In the genomic region with DNA sequence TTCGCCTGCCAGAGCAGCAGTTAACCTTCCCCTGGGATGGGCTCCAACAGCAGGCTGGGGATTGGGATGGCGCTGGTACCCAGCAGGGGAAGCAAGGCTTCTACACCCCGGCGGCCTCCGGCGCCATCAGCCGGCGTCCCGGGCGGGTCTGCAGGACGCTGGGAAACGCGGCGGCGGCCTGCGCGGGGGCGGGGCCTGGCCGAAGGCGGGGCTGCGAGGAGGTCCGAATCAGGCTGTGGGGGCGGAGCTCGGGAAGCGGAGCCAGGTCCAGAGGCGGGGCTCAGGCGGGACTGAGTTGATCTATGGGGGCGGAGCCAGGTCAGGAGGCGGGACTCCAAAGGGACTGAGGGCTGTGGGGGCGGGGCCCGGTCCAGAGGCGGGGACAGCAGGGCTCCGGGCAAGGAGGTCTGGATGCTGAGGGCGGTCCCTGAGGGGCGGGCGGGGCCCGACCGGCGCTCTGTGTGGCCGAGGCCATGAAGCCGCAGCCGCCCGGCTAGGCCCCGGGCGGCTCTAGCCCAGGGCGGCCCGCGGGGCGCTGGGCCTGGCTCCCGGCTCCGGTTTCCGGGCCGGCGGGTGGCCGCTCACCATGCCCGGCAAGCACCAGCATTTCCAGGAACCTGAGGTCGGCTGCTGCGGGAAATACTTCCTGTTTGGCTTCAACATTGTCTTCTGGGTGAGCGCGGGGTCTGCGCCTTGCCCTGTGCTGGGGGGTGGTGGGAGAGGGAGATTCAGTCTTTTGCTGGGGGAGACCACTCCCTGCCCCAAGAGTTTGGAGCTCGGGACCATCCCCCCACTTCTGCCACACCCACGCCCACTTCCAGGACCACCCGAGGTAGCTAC, we compare ENCODE assay signal across 8 cellular contexts. TPM values are rescaled to one million over a fixed set of nuclear protein-coding genes. Genes with fewer than 3 reads are reported as not detected.
DNase-seq lines count a peak whose midpoint lies in the region; ATAC-seq and TF ChIP-seq lines count a peak whose summit lies in the region.

A gene with protein sequence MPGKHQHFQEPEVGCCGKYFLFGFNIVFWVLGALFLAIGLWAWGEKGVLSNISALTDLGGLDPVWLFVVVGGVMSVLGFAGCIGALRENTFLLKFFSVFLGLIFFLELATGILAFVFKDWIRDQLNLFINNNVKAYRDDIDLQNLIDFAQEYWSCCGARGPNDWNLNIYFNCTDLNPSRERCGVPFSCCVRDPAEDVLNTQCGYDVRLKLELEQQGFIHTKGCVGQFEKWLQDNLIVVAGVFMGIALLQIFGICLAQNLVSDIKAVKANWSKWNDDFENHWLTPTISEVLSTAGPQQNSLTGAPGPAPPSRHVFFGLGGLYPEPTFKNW (plus strand): TSS at position 455 of the 840 bp plus-strand sequence. CDS start 132 bp downstream, at position 587.

- H3K4me1 ChIP-seq in heart right ventricle (peaks cover 10 to 29% (median 20%) of the 10 kb centered on the region in 9 donors), upper lobe of right lung (peaks cover 15% of the 10 kb centered on the region)

- TF ChIP-seq CTCF in GM13977 (IDR thresholded peaks at IDR 0.05; ENCODE audit: extremely low read depth, insufficient read depth, missing control alignments) (peak; percentile 42), heart right ventricle (IDR thresholded peaks at IDR 0.05) (peak in 7 of 9 donors; percentile 29 to 70 (median 40)), upper lobe of right lung (IDR thresholded peaks at IDR 0.05) (peak; percentile 25)

- in situ Hi-C loops in GM13977 (cut with MboI; ENCODE audit: low pct_unique_long_range_greater_than_20kb, low sequenced_read_pairs, unreplicated experiment), result no loop called here

- ATAC-seq in HG02884 (IDR thresholded peaks at IDR 0.05; ENCODE audit: unreplicated experiment), result peak; percentile 94
- ATAC-seq in heart right ventricle, result peak; percentile 97 to 99 (median 98)
- peak; percentile 98 for ATAC-seq in upper lobe of right lung

- H3K9me3 ChIP-seq in heart right ventricle (no peaks in the 10 kb centered on the region), upper lobe of right lung (no peaks in the 10 kb centered on the region)

- H3K4me3 ChIP-seq in heart right ventricle, result peak within 1 kb of the TSS; percentile 51 to 90 (median 79)
- peak within 1 kb of the TSS; percentile 75 for H3K4me3 ChIP-seq in upper lobe of right lung

- 0 to 1% methylated on average over 60 to 64 of the region's 64 CpGs for WGBS in heart right ventricle, 2 donors

- H3K27me3 ChIP-seq in heart right ventricle (no peaks in the 10 kb centered on the region), upper lobe of right lung (no peaks in the 10 kb centered on the region)

- intact Hi-C loops in T-helper 1 cell treated with Interleukin-12 subunit alpha and Interleukin-12 subunit beta and Interleukin-4 antibody, amounts not matched to agents 30 ng/mL and 1 ng/mL, for 36 hours (cut with micrococcal nuclease), result loop anchor here (1.0 to 10.0 kb wide), 17 partner anchors 16 to 948 kb away; a partner anchor contains a TSS
- intact Hi-C loops in heart right ventricle (cut with DNase I) (loop anchor here in 6 of 10 donors (2.0 to 10.0 kb wide), 4 partner anchors 72 to 200 kb away; a partner anchor contains a TSS), posterior vena cava (cut with DNase I) (no loop called here), upper lobe of right lung (cut with DNase I) (no loop called here)

- H3K27ac ChIP-seq in heart right ventricle, result peak within 1 kb of the TSS; percentile 25 to 92 (median 80)
- peak within 1 kb of the TSS; percentile 77 for H3K27ac ChIP-seq in upper lobe of right lung

- DNase-seq in GM13977 (ENCODE audit: low spot score) (peak; percentile 100), NCI-H146 treated with DMSO at 0.1 percent for 48 hours (lab: John Stamatoyannopoulos, UW; ENCODE audit: unreplicated experiment) (peak; percentile 90), amniotic epithelial cell (ENCODE audit: low read depth) (peak; percentile 95), heart right ventricle (peak; percentile 100), posterior vena cava (ENCODE audit: low spot score) (peak; percentile 100), upper lobe of right lung (peak; percentile 100)

- H3K36me3 ChIP-seq in heart right ventricle, result peaks cover 0 to 2% (median 0%) of the 10 kb centered on the region in 9 donors
- H3K36me3 ChIP-seq in upper lobe of right lung, result no peaks in the 10 kb centered on the region

RNA-seq across cellular contexts. Expression of the gene that starts here (rescaled TPM):
- total RNA-seq in T-helper 1 cell treated with Interleukin-12 subunit alpha and Interleukin-12 subunit beta and Interleukin-4 antibody, amounts not matched to agents 30 ng/mL and 1 ng/mL, for 36 hours, result 52.1 and 56.1 TPM in 2 replicates
- 10 to 100 TPM; 20.8 to 48.3 (median 27.3) TPM for total RNA-seq in heart right ventricle
- 10 to 100 TPM; 13.2 to 27.6 TPM for polyA plus RNA-seq in heart right ventricle
- 10 to 100 TPM; 15.7 to 18.5 TPM for total RNA-seq in posterior vena cava
- 31.8 TPM for total RNA-seq in upper lobe of right lung

Comparison
In these comparisons a context has a peak if more than half of its experiments do, and no peak if none do; other contexts are left out.
1. Peak in every context shown above with its lines: DNase-seq, ATAC-seq, H3K4me3 ChIP-seq and H3K27ac ChIP-seq.
2. intact Hi-C loops: an anchor here in T-helper 1 cell treated with Interleukin-12 subunit alpha and Interleukin-12 subunit beta and Interleukin-4 antibody, amounts not matched to agents 30 ng/mL and 1 ng/mL, for 36 hours (1.0 to 10.0 kb wide) and heart right ventricle (2.0 to 10.0 kb wide); none called in posterior vena cava and upper lobe of right lung.